ENCODE assay signal across 26 cellular contexts in the genomic region with DNA sequence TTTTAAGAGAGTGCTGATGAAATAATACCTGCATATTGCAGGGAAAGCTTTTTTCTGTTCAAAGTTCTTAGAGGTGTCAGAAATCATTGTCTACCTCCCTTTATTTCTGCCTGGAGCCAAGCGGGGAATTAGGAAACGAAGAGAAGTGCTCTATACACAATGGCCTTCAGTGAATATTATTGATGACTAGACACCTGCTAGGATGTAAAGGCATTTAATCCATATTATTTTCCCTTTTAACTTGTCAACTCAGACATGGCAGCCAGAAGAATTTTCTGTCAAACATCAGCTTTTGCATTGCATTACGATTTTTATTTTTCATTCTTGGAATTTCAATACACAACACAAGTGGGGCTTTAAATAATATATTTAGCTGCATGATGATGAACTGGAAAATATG. TPM values are rescaled to one million over a fixed set of nuclear protein-coding genes. Genes with fewer than 3 reads are reported as not detected.
DNase-seq lines count a peak whose midpoint lies in the region; ATAC-seq and TF ChIP-seq lines count a peak whose summit lies in the region.
"Had no signal": no experiment of that assay in that cellular context is flagged by ENCODE, and none has a peak within 500 bp of the region (broad histone marks: within the 10 kb centered on the region; RNA-seq: fewer than 3 reads in every experiment).

No MANE protein-coding gene starts in this region.

- no peaks in the 10 kb centered on the region for H3K9me2 ChIP-seq in neural cell (ENCODE audit: insufficient read depth, low read length)

- H3K4me1 Mint-ChIP-seq in activated T-helper 2 cell treated with anti-CD3 and anti-CD28 coated beads, Interferon-gamma antibody, Interleukin-2, Interleukin-4, amounts not matched to agents 10 μg/mL and 5 μg/mL and 100 μg/mL, durations not matched to agents 14 hours and 24 hours and 36 hours (ENCODE audit: low read depth), result no peaks in the 10 kb centered on the region
- H3K4me1 Mint-ChIP-seq: CD14-positive monocyte; CD4-positive, alpha-beta memory T cell; CD4-positive, CD25-positive, alpha-beta regulatory T cell; CD8-positive, alpha-beta memory T cell had no signal

- H2AFZ ChIP-seq in neural cell (ENCODE audit: low read depth, low read length), result no peak overlapping the region
- no peak overlapping the region for H2AFZ ChIP-seq in osteoblast (ENCODE audit: low read length)

- H4K20me1 ChIP-seq in neural cell (ENCODE audit: insufficient read depth) (no peaks in the 10 kb centered on the region), osteoblast (ENCODE audit: insufficient read depth, low read length) (no peaks in the 10 kb centered on the region)
- H4K20me1 ChIP-seq: BLaER1 had no signal

- intact Hi-C loops in activated T-helper 2 cell treated with anti-CD3 and anti-CD28 coated beads, Interferon-gamma antibody, Interleukin-2, Interleukin-4, amounts not matched to agents 10 μg/mL and 5 μg/mL and 100 μg/mL, durations not matched to agents 14 hours and 24 hours and 36 hours (cut with micrococcal nuclease), result no loop called here

- H3K9me3 Mint-ChIP-seq in activated T-helper 2 cell treated with anti-CD3 and anti-CD28 coated beads, Interferon-gamma antibody, Interleukin-2, Interleukin-4, amounts not matched to agents 10 μg/mL and 5 μg/mL and 100 μg/mL, durations not matched to agents 14 hours and 24 hours and 36 hours, result peaks cover 4% of the 10 kb centered on the region
- H3K9me3 Mint-ChIP-seq: CD14-positive monocyte had no signal

- no peak for TF ChIP-seq RAD21 in neural cell (conservative IDR thresholded peaks at IDR 0.05)

- DNase-seq in osteoblast (ENCODE audit: insufficient read length, low spot score, missing footprints) (peak; percentile 5), NCI-H2171 (lab: John Stamatoyannopoulos, UW) (no peak)
- no peak for DNase-seq in activated T-helper 2 cell treated with anti-CD3 and anti-CD28 coated beads, Interferon-gamma antibody, Interleukin-2, Interleukin-4, amounts not matched to agents 10 μg/mL and 5 μg/mL and 100 μg/mL, durations not matched to agents 14 hours and 24 hours and 36 hours (ENCODE audit: low spot score)
- DNase-seq: 8988T; ACHN; BE2C; C1 segment of cervical spinal cord; CD4-positive, alpha-beta memory T cell; CD4-positive, CD25-positive, alpha-beta regulatory T cell; CD8-positive, alpha-beta memory T cell; COR-L47; DMS 273 treated with DMSO at 0.1 percent for 48 hours; DMS153; DMS53; DMS79; DND-41; EL; GDM1 had no signal

- H3F3A ChIP-seq in neural cell (ENCODE audit: insufficient read depth, low read length, poor library complexity, severe bottlenecking), result no peaks in the 10 kb centered on the region

- H3K79me2 ChIP-seq in neural cell (replicated peaks; ENCODE audit: insufficient read depth, low read length), result no peaks in the 10 kb centered on the region
- H3K79me2 ChIP-seq in osteoblast (ENCODE audit: insufficient read depth, low read length), result no peaks in the 10 kb centered on the region

- no peak overlapping the region for H3K9ac ChIP-seq in HUES48 (ENCODE audit: low read depth, low read length)
- H3K9ac ChIP-seq in neural cell (ENCODE audit: low read length), result no peak overlapping the region
- H3K9ac ChIP-seq: BLaER1 had no signal

- no peaks in the 10 kb centered on the region for H3K27me3 Mint-ChIP-seq in activated T-helper 2 cell treated with anti-CD3 and anti-CD28 coated beads, Interferon-gamma antibody, Interleukin-2, Interleukin-4, amounts not matched to agents 10 μg/mL and 5 μg/mL and 100 μg/mL, durations not matched to agents 14 hours and 24 hours and 36 hours (ENCODE audit: low read depth)
- H3K27me3 Mint-ChIP-seq: CD4-positive, alpha-beta memory T cell; CD4-positive, CD25-positive, alpha-beta regulatory T cell; CD8-positive, alpha-beta memory T cell had no signal

- TF ChIP-seq CTCF in neural cell (IDR thresholded peaks at IDR 0.05; ENCODE audit: poor library complexity, severe bottlenecking) (no peak), osteoblast (IDR thresholded peaks at IDR 0.05; ENCODE audit: extremely low read depth, low read depth, low read length) (no peak)

- peak overlapping the region; percentile 11 for H3K4me2 ChIP-seq in neural cell (ENCODE audit: low read length)
- no peak overlapping the region for H3K4me2 ChIP-seq in osteoblast (ENCODE audit: insufficient read depth, low read length)
- H3K4me2 ChIP-seq: BLaER1 had no signal

- H3K4me3 Mint-ChIP-seq in activated T-helper 2 cell treated with anti-CD3 and anti-CD28 coated beads, Interferon-gamma antibody, Interleukin-2, Interleukin-4, amounts not matched to agents 10 μg/mL and 5 μg/mL and 100 μg/mL, durations not matched to agents 14 hours and 24 hours and 36 hours (ENCODE audit: low read depth), result no peak overlapping the region
- H3K4me3 Mint-ChIP-seq: CD14-positive monocyte; CD4-positive, alpha-beta memory T cell; CD4-positive, CD25-positive, alpha-beta regulatory T cell; CD8-positive, alpha-beta memory T cell had no signal

- ATAC-seq in GM18861 (IDR thresholded peaks at IDR 0.05; ENCODE audit: unreplicated experiment), result no peak
- ATAC-seq: GM12878 had no signal

- H3K36me3 ChIP-seq in HUES48 (ENCODE audit: control insufficient read depth, insufficient read depth, low read length) (no peaks in the 10 kb centered on the region), neural cell (ENCODE audit: insufficient read depth, low read length) (no peaks in the 10 kb centered on the region), osteoblast (ENCODE audit: insufficient read depth, low read length) (no peaks in the 10 kb centered on the region)
- H3K36me3 ChIP-seq: BE2C, BLaER1 had no signal

- TF ChIP-seq EP300 in neural cell (conservative IDR thresholded peaks at IDR 0.05; ENCODE audit: poor library complexity, severe bottlenecking), result peak; percentile 96

- H3K27me3 ChIP-seq in HUES48 (ENCODE audit: control insufficient read depth, insufficient read depth, low read length) (no peaks in the 10 kb centered on the region), neural cell (ENCODE audit: insufficient read depth, low read depth, low read length) (peaks cover 56% of the 10 kb centered on the region), osteoblast (ENCODE audit: insufficient read depth, low read length) (no peaks in the 10 kb centered on the region)
- H3K27me3 ChIP-seq: BE2C, BLaER1 had no signal

- H3K4me3 ChIP-seq in HUES48 (ENCODE audit: low read depth, low read length), result no peak overlapping the region
- H3K4me3 ChIP-seq in neural cell (ENCODE audit: low read length), result no peak overlapping the region
- no peak overlapping the region for H3K4me3 ChIP-seq in osteoblast (ENCODE audit: insufficient read depth, low read length)
- H3K4me3 ChIP-seq: BLaER1, GM12878 had no signal

- H3K9me3 ChIP-seq in HUES48 (ENCODE audit: control insufficient read depth, insufficient read depth, low read length), result no peaks in the 10 kb centered on the region
- no peaks in the 10 kb centered on the region for H3K9me3 ChIP-seq in neural cell (ENCODE audit: low read length)
- no peaks in the 10 kb centered on the region for H3K9me3 ChIP-seq in osteoblast (ENCODE audit: low read depth, low read length)
- H3K9me3 ChIP-seq: BE2C, BLaER1 had no signal

- H3K27ac Mint-ChIP-seq in activated T-helper 2 cell treated with anti-CD3 and anti-CD28 coated beads, Interferon-gamma antibody, Interleukin-2, Interleukin-4, amounts not matched to agents 10 μg/mL and 5 μg/mL and 100 μg/mL, durations not matched to agents 14 hours and 24 hours and 36 hours, result no peak overlapping the region
- H3K27ac Mint-ChIP-seq: CD14-positive monocyte; CD4-positive, alpha-beta memory T cell; CD4-positive, CD25-positive, alpha-beta regulatory T cell; CD8-positive, alpha-beta memory T cell had no signal

- H3K27ac ChIP-seq in HUES48 (ENCODE audit: low read depth, low read length), result peak overlapping the region; percentile 1
- H3K27ac ChIP-seq in neural cell (ENCODE audit: low read length), result peak overlapping the region; percentile 7
- H3K27ac ChIP-seq in osteoblast (ENCODE audit: low read depth, low read length), result no peak overlapping the region
- H3K27ac ChIP-seq: BLaER1 had no signal

- H3K4me1 ChIP-seq in HUES48 (ENCODE audit: control insufficient read depth, insufficient read depth, low read length) (peaks cover 49% of the 10 kb centered on the region), osteoblast (ENCODE audit: insufficient read depth, low read length) (no peaks in the 10 kb centered on the region)
- H3K4me1 ChIP-seq: BLaER1 had no signal

- H3K36me3 Mint-ChIP-seq in activated T-helper 2 cell treated with anti-CD3 and anti-CD28 coated beads, Interferon-gamma antibody, Interleukin-2, Interleukin-4, amounts not matched to agents 10 μg/mL and 5 μg/mL and 100 μg/mL, durations not matched to agents 14 hours and 24 hours and 36 hours (ENCODE audit: low read depth), result no peaks in the 10 kb centered on the region
- H3K36me3 Mint-ChIP-seq: CD14-positive monocyte; CD4-positive, alpha-beta memory T cell; CD4-positive, CD25-positive, alpha-beta regulatory T cell; CD8-positive, alpha-beta memory T cell had no signal

TF ChIP-seq in neural cell, 6 proteins besides CTCF, POLR2A, EP300 and RAD21 (continues in another document):
- peak; percentile 91 for TF ChIP-seq REST (IDR thresholded peaks at IDR 0.05; ENCODE audit: borderline replicate concordance)

RNA-seq across cellular contexts. Expression of gene CADM2, which starts 24.7 kb away (rescaled TPM):
- polyA plus RNA-seq in neural cell, result 4.2 and 4.5 TPM in 2 replicates
- polyA minus RNA-seq in neural cell, result 12.4 and 15.2 TPM in 2 replicates
- total RNA-seq in osteoblast, result 0.29 TPM in 1 of 2 replicates, not detected in the other
- not detected in 2 replicates for total RNA-seq in activated T-helper 2 cell treated with anti-CD3 and anti-CD28 coated beads, Interferon-gamma antibody, Interleukin-2, Interleukin-4, amounts not matched to agents 10 μg/mL and 5 μg/mL and 100 μg/mL, durations not matched to agents 14 hours and 24 hours and 36 hours
- total RNA-seq: CD4-positive, CD25-positive, alpha-beta regulatory T cell; G401; GM12878 had no signal
- polyA plus RNA-seq: AG04450; CD14-positive monocyte; CD4-positive, CD25-positive, alpha-beta regulatory T cell; CD8-positive, alpha-beta memory T cell had no signal
